19 cellular contexts compared by ENCODE assay signal in the genomic region with DNA sequence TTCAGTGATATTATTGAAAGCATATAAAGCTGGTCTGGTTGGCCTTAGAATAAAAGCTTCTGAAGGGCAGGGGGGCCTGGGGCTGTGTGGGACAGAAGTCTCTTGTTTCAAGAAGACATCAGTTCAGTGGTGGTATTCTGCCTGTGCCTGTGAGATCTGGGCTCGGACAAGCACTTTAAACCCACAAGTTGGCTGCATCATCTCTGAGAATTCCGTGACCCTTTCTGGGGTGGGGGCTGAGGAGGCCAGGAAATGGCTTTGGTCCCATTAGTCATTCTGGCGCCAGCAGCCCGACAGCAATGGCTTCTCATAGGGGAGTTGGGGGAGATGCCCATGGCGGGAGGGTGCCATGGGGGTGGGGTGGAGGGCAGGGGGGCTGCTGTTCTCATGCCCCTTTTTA.
DNase-seq lines count a peak whose midpoint lies in the region; ATAC-seq and TF ChIP-seq lines count a peak whose summit lies in the region.
"Had no signal": no experiment of that assay in that cellular context is flagged by ENCODE, and none has a peak within 500 bp of the region (broad histone marks: within the 10 kb centered on the region; RNA-seq: fewer than 3 reads in every experiment).

No MANE protein-coding gene starts in this region.

- no peak overlapping the region for H3K27ac ChIP-seq in endodermal cell (ENCODE audit: low read depth, low read length)
- no peak overlapping the region for H3K27ac ChIP-seq in upper lobe of right lung
- H3K27ac ChIP-seq in CD8-positive, alpha-beta T cell (ENCODE audit: low read depth, low read length), result no peak overlapping the region
- H3K27ac ChIP-seq: C4-2B had no signal

- H3K9me3 ChIP-seq in endodermal cell (ENCODE audit: control insufficient read depth, low read length), result no peaks in the 10 kb centered on the region
- H3K9me3 ChIP-seq in upper lobe of right lung, result no peaks in the 10 kb centered on the region
- H3K9me3 ChIP-seq in CD8-positive, alpha-beta T cell (ENCODE audit: low read length), result no peaks in the 10 kb centered on the region

- H3K4me3 ChIP-seq in endodermal cell (ENCODE audit: low read length) (no peak overlapping the region), upper lobe of right lung (no peak overlapping the region)
- H3K4me3 ChIP-seq in CD8-positive, alpha-beta T cell (ENCODE audit: low read depth, low read length), result no peak overlapping the region

- H3K27me3 Mint-ChIP-seq in endodermal cell (ENCODE audit: insufficient read depth), result peaks cover 3% of the 10 kb centered on the region
- peaks cover 5% of the 10 kb centered on the region for H3K27me3 Mint-ChIP-seq in nephron (ENCODE audit: low read depth)
- peaks cover 28% of the 10 kb centered on the region for H3K27me3 Mint-ChIP-seq in CD8-positive, alpha-beta T cell (ENCODE audit: low read depth)

- H3K9ac ChIP-seq in endodermal cell (ENCODE audit: extremely low read depth, low read length, poor library complexity, severe bottlenecking), result no peak overlapping the region

- intact Hi-C loops in upper lobe of right lung (cut with DNase I), result loop anchor here (10.0 kb wide), 1 partner anchor 76 kb away; no protein-coding TSS in a partner anchor
- intact Hi-C loops in CD8-positive, alpha-beta T cell (cut with DNase I, micrococcal nuclease), result no loop called here

- H3K4me3 Mint-ChIP-seq in endodermal cell (no peak overlapping the region), nephron (no peak overlapping the region)
- no peak overlapping the region for H3K4me3 Mint-ChIP-seq in CD8-positive, alpha-beta T cell

- CTCF ChIA-PET in CD8-positive, alpha-beta T cell (lab: Charles Lee), result no interaction called here

- peak overlapping the region; percentile 53 for H3K27ac Mint-ChIP-seq in endodermal cell
- H3K27ac Mint-ChIP-seq in nephron, result peak overlapping the region; percentile 59 to 99 (median 95)
- H3K27ac Mint-ChIP-seq in CD8-positive, alpha-beta T cell, result no peak overlapping the region

- no peaks in the 10 kb centered on the region for H3K36me3 ChIP-seq in endodermal cell (ENCODE audit: control insufficient read depth, insufficient read depth, low read length)
- no peaks in the 10 kb centered on the region for H3K36me3 ChIP-seq in upper lobe of right lung
- no peaks in the 10 kb centered on the region for H3K36me3 ChIP-seq in CD8-positive, alpha-beta T cell (ENCODE audit: insufficient read depth, low read length)

- no peaks in the 10 kb centered on the region for H3K36me3 Mint-ChIP-seq in endodermal cell (ENCODE audit: low read depth)
- peaks cover 5% of the 10 kb centered on the region for H3K36me3 Mint-ChIP-seq in nephron (ENCODE audit: low read depth)
- no peaks in the 10 kb centered on the region for H3K36me3 Mint-ChIP-seq in CD8-positive, alpha-beta T cell

- peaks cover 18% of the 10 kb centered on the region for H3K4me1 ChIP-seq in endodermal cell (ENCODE audit: control insufficient read depth, insufficient read depth, low read length)
- no peaks in the 10 kb centered on the region for H3K4me1 ChIP-seq in upper lobe of right lung
- no peaks in the 10 kb centered on the region for H3K4me1 ChIP-seq in CD8-positive, alpha-beta T cell (ENCODE audit: insufficient read depth, low read length)

- ATAC-seq in upper lobe of right lung, result no peak
- ATAC-seq in CD8-positive, alpha-beta T cell, result no peak
- ATAC-seq: Panc1, Right ventricle myocardium inferior had no signal

- H3K4me1 Mint-ChIP-seq in endodermal cell (peaks cover 46% of the 10 kb centered on the region), nephron (peaks cover 90% of the 10 kb centered on the region)
- no peaks in the 10 kb centered on the region for H3K4me1 Mint-ChIP-seq in CD8-positive, alpha-beta T cell (ENCODE audit: low read depth)

- DNase-seq in LHCN-M2 (ENCODE audit: low read depth) (peak; percentile 75), endodermal cell (no peak), upper lobe of right lung (peak; percentile 41), NCI-H146 (lab: John Stamatoyannopoulos, UW) (no peak), NCI-H2081 (lab: John Stamatoyannopoulos, UW) (no peak)
- DNase-seq in CD8-positive, alpha-beta T cell, result no peak
- DNase-seq: COR-L47, DMS153, EL, KG1, NCI-H1092, NCI-H1694, NCI-H2107, NCI-H2227 treated with DMSO at 0.1 percent for 48 hours, NCI-H524 had no signal

- no peaks in the 10 kb centered on the region for H3K27me3 ChIP-seq in endodermal cell (ENCODE audit: control insufficient read depth, insufficient read depth, low read length, poor library complexity, severe bottlenecking)
- H3K27me3 ChIP-seq in upper lobe of right lung, result peaks cover 11% of the 10 kb centered on the region
- H3K27me3 ChIP-seq in CD8-positive, alpha-beta T cell (ENCODE audit: insufficient read depth, low read length), result no peaks in the 10 kb centered on the region

- POLR2A ChIA-PET in CD8-positive, alpha-beta T cell (lab: Charles Lee), result no interaction called here

- WGBS in endodermal cell (ENCODE audit: insufficient coverage in 1 of 2, insufficient read length in 1 of 2), 2 experiments, result 75 to 91% methylated on average over 1 to 5 of the region's 5 CpGs

- no peak for TF ChIP-seq CTCF in endodermal cell (conservative IDR thresholded peaks at IDR 0.05)
- no peak for TF ChIP-seq CTCF in nephron (IDR thresholded peaks at IDR 0.05; ENCODE audit: unreplicated experiment in 3 of 3)
- TF ChIP-seq CTCF in upper lobe of right lung (IDR thresholded peaks at IDR 0.05), result no peak
- TF ChIP-seq CTCF in CD8-positive, alpha-beta T cell (IDR thresholded peaks at IDR 0.05), result no peak

- H3K9me3 Mint-ChIP-seq in endodermal cell (no peaks in the 10 kb centered on the region), nephron (no peaks in the 10 kb centered on the region)
- no peaks in the 10 kb centered on the region for H3K9me3 Mint-ChIP-seq in CD8-positive, alpha-beta T cell

Comparison
In these comparisons a context has a peak if more than half of its experiments do, and no peak if none do; other contexts are left out.
1. DNase-seq: peak in LHCN-M2 (single experiment) and upper lobe of right lung (single experiment); none in endodermal cell (single experiment), NCI-H146 (single experiment), NCI-H2081 (0 of 2) and CD8-positive, alpha-beta T cell (0 of 7).